Comparison of ENCODE assay signal across 18 cellular contexts in genomic region chr16:67116388-67117311, GRCh38. TPM values are rescaled to one million over a fixed set of nuclear protein-coding genes. Genes with fewer than 3 reads are reported as not detected.
DNase-seq lines count a peak whose midpoint lies in the region; ATAC-seq lines count a peak whose summit lies in the region.
"Had no signal": no experiment of that assay in that cellular context is flagged by ENCODE, and none has a peak within 500 bp of the region (broad histone marks: within the 10 kb centered on the region; RNA-seq: fewer than 3 reads in every experiment).

No MANE protein-coding gene starts in this region.

- H2AFZ ChIP-seq in neuronal stem cell (ENCODE audit: low read length), result no peak overlapping the region

- DNase-seq in DMS53 (lab: John Stamatoyannopoulos, UW) (peak; percentile 27), DMS53 treated with DMSO at 0.1 percent for 48 hours (lab: John Stamatoyannopoulos, UW; ENCODE audit: unreplicated experiment) (no peak), T-helper 17 cell (no peak), kidney tubule cell (ENCODE audit: low spot score) (peak; percentile 29), neuronal stem cell (ENCODE audit: low spot score) (no peak), SKM-1 (lab: John Stamatoyannopoulos, UW; ENCODE audit: unreplicated experiment) (no peak)
- DNase-seq in stimulated activated effector memory CD8-positive, alpha-beta T cell treated with anti-CD3 and anti-CD28 coated beads, Interleukin-12 subunit alpha, Interleukin-12 subunit beta, amount 100 ng/mL, for 72 hours (ENCODE audit: low spot score in 2 of 2), result no peak
- DNase-seq: activated CD4-positive, alpha-beta T cell treated with anti-CD3 and anti-CD28 coated beads for 4 hours; CD8-positive, alpha-beta memory T cell; effector memory CD4-positive, alpha-beta T cell; KBM-7; kidney; naive B cell; NCI-H2081 treated with DMSO at 0.1 percent for 48 hours had no signal

- H2AK5ac ChIP-seq in neuronal stem cell (ENCODE audit: low read depth, low read length), result no peak overlapping the region

- H4K91ac ChIP-seq in neuronal stem cell (ENCODE audit: low read depth, low read length, poor library complexity), result no peak overlapping the region

- H3K79me1 ChIP-seq in neuronal stem cell (ENCODE audit: low read depth, low read length), result peaks cover 2% of the 10 kb centered on the region

- H3K27me3 ChIP-seq in neuronal stem cell (ENCODE audit: control insufficient read depth in 3 of 3, insufficient read depth in 3 of 3, low read depth in 1 of 3, low read length in 3 of 3), result no peaks in the 10 kb centered on the region
- H3K27me3 ChIP-seq: tibial nerve had no signal

- no peak overlapping the region for H3K14ac ChIP-seq in neuronal stem cell (ENCODE audit: low read length)

- H3K9me3 ChIP-seq in T-helper 17 cell (ENCODE audit: control insufficient read depth, low read length, poor library complexity, severe bottlenecking), result no peaks in the 10 kb centered on the region
- H3K9me3 ChIP-seq in neuronal stem cell (replicated peaks in 1 of 2; ENCODE audit: control insufficient read depth in 2 of 2, insufficient read depth in 1 of 2, low read depth in 1 of 2, low read length in 2 of 2), result peaks cover 0 to 2% of the 10 kb centered on the region in 2 donors
- H3K9me3 ChIP-seq: tibial nerve had no signal

- no peak overlapping the region for H2BK12ac ChIP-seq in neuronal stem cell (ENCODE audit: low read length)

- no peak overlapping the region for H3K18ac ChIP-seq in neuronal stem cell (ENCODE audit: low read length)

- peaks cover 10% of the 10 kb centered on the region for H3K36me3 Mint-ChIP-seq in T-helper 17 cell (ENCODE audit: low read depth)
- peaks cover 30% of the 10 kb centered on the region for H3K36me3 Mint-ChIP-seq in stimulated activated effector memory CD8-positive, alpha-beta T cell treated with anti-CD3 and anti-CD28 coated beads, Interleukin-12 subunit alpha, Interleukin-12 subunit beta, amount 100 ng/mL, for 72 hours

- no peak overlapping the region for H2BK120ac ChIP-seq in neuronal stem cell (ENCODE audit: low read depth, low read length)

- no peaks in the 10 kb centered on the region for H3K9me3 Mint-ChIP-seq in stimulated activated effector memory CD8-positive, alpha-beta T cell treated with anti-CD3 and anti-CD28 coated beads, Interleukin-12 subunit alpha, Interleukin-12 subunit beta, amount 100 ng/mL, for 72 hours
- H3K9me3 Mint-ChIP-seq: CD8-positive, alpha-beta memory T cell; naive B cell had no signal

- WGBS in neuronal stem cell (ENCODE audit: extremely low coverage in 2 of 2, insufficient read length in 2 of 2, insufficient replicate concordance in 1 of 2), 2 donors, result no CpG with 5 or more reads among the region's 13 CpGs

- no peak overlapping the region for H3K4me3 ChIP-seq in neuronal stem cell (ENCODE audit: low read length in 2 of 2)
- H3K4me3 ChIP-seq: skin epidermis, tibial nerve had no signal

- H3K36me3 ChIP-seq in neuronal stem cell (replicated peaks in 1 of 2; ENCODE audit: control insufficient read depth in 2 of 2, insufficient read depth in 2 of 2, low read length in 2 of 2), result peaks cover 7 to 53% of the 10 kb centered on the region in 2 donors

- H3K4me2 ChIP-seq in neuronal stem cell (ENCODE audit: insufficient read depth, low read length, poor library complexity, severe bottlenecking), result no peak overlapping the region

- no peak for ATAC-seq in T-helper 17 cell
- no peak for ATAC-seq in stimulated activated effector memory CD8-positive, alpha-beta T cell treated with anti-CD3 and anti-CD28 coated beads, Interleukin-12 subunit alpha, Interleukin-12 subunit beta, amount 100 ng/mL, for 72 hours
- no peak for ATAC-seq in HG03460 (IDR thresholded peaks at IDR 0.05; ENCODE audit: unreplicated experiment)

- no peak overlapping the region for H3K27ac ChIP-seq in neuronal stem cell (replicated peaks; ENCODE audit: low read length)
- H3K27ac ChIP-seq: 22Rv1 had no signal

- H3K9ac ChIP-seq in neuronal stem cell (ENCODE audit: low read depth, low read length, poor library complexity), result no peak overlapping the region

- H3K27ac Mint-ChIP-seq in T-helper 17 cell, result peak overlapping the region; percentile 8
- peak overlapping the region; percentile 27 for H3K27ac Mint-ChIP-seq in stimulated activated effector memory CD8-positive, alpha-beta T cell treated with anti-CD3 and anti-CD28 coated beads, Interleukin-12 subunit alpha, Interleukin-12 subunit beta, amount 100 ng/mL, for 72 hours

- no peak overlapping the region for H2BK5ac ChIP-seq in neuronal stem cell (ENCODE audit: low read length)

- H3K4me3 Mint-ChIP-seq in T-helper 17 cell, result no peak overlapping the region
- no peak overlapping the region for H3K4me3 Mint-ChIP-seq in stimulated activated effector memory CD8-positive, alpha-beta T cell treated with anti-CD3 and anti-CD28 coated beads, Interleukin-12 subunit alpha, Interleukin-12 subunit beta, amount 100 ng/mL, for 72 hours
- H3K4me3 Mint-ChIP-seq: naive B cell had no signal

- H3K4me1 Mint-ChIP-seq in T-helper 17 cell, result peaks cover 33% of the 10 kb centered on the region
- H3K4me1 Mint-ChIP-seq in stimulated activated effector memory CD8-positive, alpha-beta T cell treated with anti-CD3 and anti-CD28 coated beads, Interleukin-12 subunit alpha, Interleukin-12 subunit beta, amount 100 ng/mL, for 72 hours, result peaks cover 23% of the 10 kb centered on the region

- no peak overlapping the region for H3K23ac ChIP-seq in neuronal stem cell (ENCODE audit: low read depth, low read length, poor library complexity)

- H3K4ac ChIP-seq in neuronal stem cell (ENCODE audit: low read length), result no peak overlapping the region

- no peak overlapping the region for H4K8ac ChIP-seq in neuronal stem cell (ENCODE audit: low read depth, low read length)

- H2BK15ac ChIP-seq in neuronal stem cell (ENCODE audit: low read length), result no peak overlapping the region

- H3K27me3 Mint-ChIP-seq in T-helper 17 cell, result no peaks in the 10 kb centered on the region
- H3K27me3 Mint-ChIP-seq: CD8-positive, alpha-beta memory T cell; naive B cell had no signal

- H3K4me1 ChIP-seq in neuronal stem cell (ENCODE audit: control insufficient read depth in 2 of 2, insufficient read depth in 1 of 2, low read depth in 1 of 2, low read length in 2 of 2), result no peaks in the 10 kb centered on the region

RNA-seq across cellular contexts. Expression of gene PHAF1, which starts 6.9 kb away (rescaled TPM):
- 10 to 100 TPM; 11.9 to 17.0 TPM for total RNA-seq in T-helper 17 cell
- 16.2 TPM for polyA plus RNA-seq in neuronal stem cell (2013, experiment 1 of 2)
- polyA plus RNA-seq in neuronal stem cell (2013, experiment 2 of 2), result 16.4 TPM

RNA-seq across cellular contexts. Expression of gene B3GNT9, which starts 34.1 kb away (rescaled TPM):
- total RNA-seq in T-helper 17 cell, result 1 to 10 TPM; 7.0 to 8.1 TPM
- polyA plus RNA-seq in neuronal stem cell (2013, experiment 1 of 2), result 2.0 TPM
- polyA plus RNA-seq in neuronal stem cell (2013, experiment 2 of 2), result 2.0 TPM

RNA-seq across cellular contexts. Expression of gene TRADD, which starts 43.1 kb away (rescaled TPM):
- 100 to 1,000 TPM in 1 of 2 donors, 10 to 100 TPM in 1; 92.7 to 103 TPM for total RNA-seq in T-helper 17 cell
- polyA plus RNA-seq in neuronal stem cell (2013, experiment 1 of 2), result 0.13 TPM
- 0.12 TPM for polyA plus RNA-seq in neuronal stem cell (2013, experiment 2 of 2)

RNA-seq across cellular contexts. Expression of gene FBXL8, which starts 43.1 kb away (rescaled TPM):
- total RNA-seq in T-helper 17 cell, result 10 to 100 TPM; 50.0 to 55.1 TPM
- polyA plus RNA-seq in neuronal stem cell (2013, experiment 1 of 2), result 0.06 TPM
- 0.10 TPM for polyA plus RNA-seq in neuronal stem cell (2013, experiment 2 of 2)

RNA-seq across cellular contexts. Expression of gene HSF4, which starts 47.9 kb away (rescaled TPM):
- total RNA-seq in T-helper 17 cell, result 10 to 100 TPM; 54.5 to 80.9 TPM
- 0.36 TPM for polyA plus RNA-seq in neuronal stem cell (2013, experiment 1 of 2)
- 0.48 TPM for polyA plus RNA-seq in neuronal stem cell (2013, experiment 2 of 2)
- polyA plus RNA-seq: CD8-positive, alpha-beta memory T cell had no signal

Comparison
In these comparisons a context has a peak if more than half of its experiments do, and no peak if none do; other contexts are left out.
1. DNase-seq: peak in DMS53 (single experiment) and kidney tubule cell (single experiment); none in DMS53 treated with DMSO at 0.1 percent for 48 hours (single experiment), T-helper 17 cell (0 of 3), stimulated activated effector memory CD8-positive, alpha-beta T cell treated with anti-CD3 and anti-CD28 coated beads, Interleukin-12 subunit alpha, Interleukin-12 subunit beta, amount 100 ng/mL, for 72 hours (0 of 2), neuronal stem cell (single experiment) and SKM-1 (single experiment).